In the genomic region with DNA sequence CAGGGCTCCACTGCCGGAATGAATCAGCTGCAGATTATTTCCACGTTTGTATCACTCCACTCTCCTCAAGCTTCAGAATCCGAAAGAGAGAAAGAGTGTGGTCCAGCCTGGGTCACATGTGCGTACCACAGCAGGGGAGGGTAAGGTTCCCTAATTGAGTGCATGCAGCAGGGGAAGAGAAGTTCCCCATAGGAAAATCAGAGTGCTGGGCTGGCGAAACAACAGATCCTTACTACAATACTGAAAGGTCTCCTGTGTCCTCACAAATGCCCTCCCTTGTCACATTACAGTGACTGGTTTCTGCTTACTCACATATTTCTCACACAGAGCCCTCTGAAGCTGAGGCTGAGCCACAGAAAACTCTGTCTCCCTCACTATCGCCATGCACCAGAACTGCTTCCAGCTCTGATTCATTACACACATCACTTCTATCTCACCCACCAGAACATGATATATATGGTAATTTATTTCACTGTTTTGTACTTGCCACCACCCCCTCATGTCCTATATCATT, we compare ENCODE assay signal across 1 cellular context.
TF ChIP-seq lines count a peak whose summit lies in the region.

No MANE protein-coding gene starts in this region.

TF ChIP-seq in GM12878, 131 proteins besides CTCF, POLR2A, EP300 and RAD21 (continued from another document):
- TF ChIP-seq ZNF217 (IDR thresholded peaks at IDR 0.05) (no peak), SIX5 (IDR thresholded peaks at IDR 0.05; ENCODE audit: low read depth, low read length, severe bottlenecking) (no peak), POLR2AphosphoS2 (IDR thresholded peaks at IDR 0.05; ENCODE audit: low read depth, low read length) (no peak)
